8 cellular contexts compared by ENCODE assay signal in the genomic region with DNA sequence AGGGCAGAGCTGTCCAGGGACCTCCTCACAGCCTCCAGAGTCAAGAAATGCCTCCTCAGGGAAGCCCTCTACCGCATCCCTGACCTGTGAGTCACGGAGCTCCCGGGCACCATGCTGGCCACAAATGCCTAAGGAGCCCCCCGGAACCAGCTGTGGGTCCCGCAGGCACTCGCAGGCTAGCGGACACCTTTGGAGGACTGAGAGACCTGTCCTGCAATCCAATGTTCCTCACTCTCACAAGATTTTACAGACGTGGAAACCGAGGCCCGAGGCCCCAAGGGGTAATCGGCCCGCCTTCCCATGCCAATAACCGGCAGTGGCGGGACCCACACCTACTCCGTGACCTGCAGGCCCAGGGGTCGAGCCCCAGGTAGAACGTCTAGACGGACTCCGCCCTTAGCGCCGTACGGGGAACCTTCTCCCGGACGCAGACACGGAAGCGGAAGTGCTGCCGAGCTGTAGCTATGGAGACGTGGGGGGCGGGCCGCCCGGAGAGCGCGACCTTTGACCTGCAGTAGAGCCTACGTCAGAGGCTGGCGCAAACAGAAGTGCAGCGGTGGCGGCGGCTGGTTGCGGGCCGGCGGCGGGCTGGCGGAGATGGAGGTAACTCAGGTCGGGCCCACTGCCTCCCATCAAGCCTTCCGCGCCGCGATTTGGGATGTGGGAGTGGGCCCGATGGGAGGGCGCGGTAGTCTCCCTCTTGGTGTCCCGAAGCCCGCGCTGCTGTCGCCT. TPM values are rescaled to one million over a fixed set of nuclear protein-coding genes. Genes with fewer than 3 reads are reported as not detected.
DNase-seq lines count a peak whose midpoint lies in the region; ATAC-seq lines count a peak whose summit lies in the region.

A gene with protein sequence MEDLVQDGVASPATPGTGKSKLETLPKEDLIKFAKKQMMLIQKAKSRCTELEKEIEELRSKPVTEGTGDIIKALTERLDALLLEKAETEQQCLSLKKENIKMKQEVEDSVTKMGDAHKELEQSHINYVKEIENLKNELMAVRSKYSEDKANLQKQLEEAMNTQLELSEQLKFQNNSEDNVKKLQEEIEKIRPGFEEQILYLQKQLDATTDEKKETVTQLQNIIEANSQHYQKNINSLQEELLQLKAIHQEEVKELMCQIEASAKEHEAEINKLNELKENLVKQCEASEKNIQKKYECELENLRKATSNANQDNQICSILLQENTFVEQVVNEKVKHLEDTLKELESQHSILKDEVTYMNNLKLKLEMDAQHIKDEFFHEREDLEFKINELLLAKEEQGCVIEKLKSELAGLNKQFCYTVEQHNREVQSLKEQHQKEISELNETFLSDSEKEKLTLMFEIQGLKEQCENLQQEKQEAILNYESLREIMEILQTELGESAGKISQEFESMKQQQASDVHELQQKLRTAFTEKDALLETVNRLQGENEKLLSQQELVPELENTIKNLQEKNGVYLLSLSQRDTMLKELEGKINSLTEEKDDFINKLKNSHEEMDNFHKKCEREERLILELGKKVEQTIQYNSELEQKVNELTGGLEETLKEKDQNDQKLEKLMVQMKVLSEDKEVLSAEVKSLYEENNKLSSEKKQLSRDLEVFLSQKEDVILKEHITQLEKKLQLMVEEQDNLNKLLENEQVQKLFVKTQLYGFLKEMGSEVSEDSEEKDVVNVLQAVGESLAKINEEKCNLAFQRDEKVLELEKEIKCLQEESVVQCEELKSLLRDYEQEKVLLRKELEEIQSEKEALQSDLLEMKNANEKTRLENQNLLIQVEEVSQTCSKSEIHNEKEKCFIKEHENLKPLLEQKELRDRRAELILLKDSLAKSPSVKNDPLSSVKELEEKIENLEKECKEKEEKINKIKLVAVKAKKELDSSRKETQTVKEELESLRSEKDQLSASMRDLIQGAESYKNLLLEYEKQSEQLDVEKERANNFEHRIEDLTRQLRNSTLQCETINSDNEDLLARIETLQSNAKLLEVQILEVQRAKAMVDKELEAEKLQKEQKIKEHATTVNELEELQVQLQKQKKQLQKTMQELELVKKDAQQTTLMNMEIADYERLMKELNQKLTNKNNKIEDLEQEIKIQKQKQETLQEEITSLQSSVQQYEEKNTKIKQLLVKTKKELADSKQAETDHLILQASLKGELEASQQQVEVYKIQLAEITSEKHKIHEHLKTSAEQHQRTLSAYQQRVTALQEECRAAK (N-terminal part only) (plus strand): TSS at position 529 of the 732 bp plus-strand sequence. CDS start 69 bp downstream, at position 598.

- peaks cover 17% of the 10 kb centered on the region for H3K36me3 ChIP-seq in SK-N-MC (ENCODE audit: insufficient read depth, low read length)

- H3K4me3 ChIP-seq in GM08714 (ENCODE audit: low read length), result peak within 1 kb of the TSS; percentile 99
- H3K4me3 ChIP-seq in SK-N-MC, result peak within 1 kb of the TSS; percentile 99

- peaks cover 27% of the 10 kb centered on the region for H3K4me1 Mint-ChIP-seq in activated naive CD4-positive, alpha-beta T cell treated with anti-CD3 and anti-CD28 coated beads for 36 hours (ENCODE audit: low read depth)

- H3K27me3 Mint-ChIP-seq in activated naive CD4-positive, alpha-beta T cell treated with anti-CD3 and anti-CD28 coated beads for 36 hours (ENCODE audit: low read depth), result no peaks in the 10 kb centered on the region

- H3K9me3 ChIP-seq in SK-N-MC (ENCODE audit: low read depth, low read length), result no peaks in the 10 kb centered on the region

- H3K36me3 Mint-ChIP-seq in activated naive CD4-positive, alpha-beta T cell treated with anti-CD3 and anti-CD28 coated beads for 36 hours (ENCODE audit: low read depth), result peaks cover 18% of the 10 kb centered on the region

- peak; percentile 78 for DNase-seq in NCI-H1048 (lab: John Stamatoyannopoulos, UW)
- DNase-seq in SK-N-MC (ENCODE audit: low read depth, low spot score), result peak; percentile 50
- peak; percentile 97 for DNase-seq in activated naive CD4-positive, alpha-beta T cell treated with anti-CD3 and anti-CD28 coated beads for 36 hours
- peak; percentile 91 for DNase-seq in globus pallidus (ENCODE audit: low spot score)
- peak; percentile 14 to 97 (median 88) for DNase-seq in nucleus accumbens (lab: John Stamatoyannopoulos, UW)
- peak; percentile 95 for DNase-seq in superior temporal gyrus (ENCODE audit: extremely low spot score)

- peak within 1 kb of the TSS; percentile 87 for H3K4me3 Mint-ChIP-seq in activated naive CD4-positive, alpha-beta T cell treated with anti-CD3 and anti-CD28 coated beads for 36 hours

- peak; percentile 99 for ATAC-seq in HG02588 (IDR thresholded peaks at IDR 0.05; ENCODE audit: unreplicated experiment)

- H3K27ac ChIP-seq in SK-N-MC, result peak within 1 kb of the TSS; percentile 68; the same call in 1 of the 2 replicates

- peaks cover 2% of the 10 kb centered on the region for H3K9me3 Mint-ChIP-seq in activated naive CD4-positive, alpha-beta T cell treated with anti-CD3 and anti-CD28 coated beads for 36 hours

- CTCF ChIA-PET in activated naive CD4-positive, alpha-beta T cell treated with anti-CD3 and anti-CD28 coated beads for 36 hours (lab: Charles Lee), result interaction anchor here (1.3 kb wide), 1 partner anchor 188 kb away, joined by 3 read pairs; no protein-coding TSS in a partner anchor

- intact Hi-C loops in activated naive CD4-positive, alpha-beta T cell treated with anti-CD3 and anti-CD28 coated beads for 36 hours (cut with micrococcal nuclease), result loop anchor here (1.0 to 5.0 kb wide), 7 partner anchors 28 to 584 kb away; a partner anchor contains a TSS

- H3K9ac ChIP-seq in SK-N-MC (ENCODE audit: insufficient read length), result peak within 1 kb of the TSS; percentile 87

- peak within 1 kb of the TSS; percentile 91 for H3K27ac Mint-ChIP-seq in activated naive CD4-positive, alpha-beta T cell treated with anti-CD3 and anti-CD28 coated beads for 36 hours

RNA-seq across cellular contexts. Expression of the gene that starts here (rescaled TPM):
- 10 to 100 TPM; 33.5 to 39.4 TPM for total RNA-seq in activated naive CD4-positive, alpha-beta T cell treated with anti-CD3 and anti-CD28 coated beads for 36 hours

Comparison
In these comparisons a context has a peak if more than half of its experiments do, and no peak if none do; other contexts are left out.
1. Peak in every context shown above with its lines: DNase-seq, ATAC-seq, H3K4me3 ChIP-seq and H3K27ac ChIP-seq.